In genomic region chr11:18246379-18247161, GRCh38 we compare ENCODE assay signal across 12 cellular contexts. TPM values are rescaled to one million over a fixed set of nuclear protein-coding genes. Genes with fewer than 3 reads are reported as not detected.
DNase-seq lines count a peak whose midpoint lies in the region; ATAC-seq, FAIRE-seq and TF ChIP-seq lines count a peak whose summit lies in the region.
"Not testable (repeated sequence)": the region's sequence is repeated elsewhere in the genome, so short reads cannot be mapped to it uniquely, and the experiment has no call there.
"Had no signal": no experiment of that assay in that cellular context is flagged by ENCODE, and none has a peak within 500 bp of the region (broad histone marks: within the 10 kb centered on the region; RNA-seq: fewer than 3 reads in every experiment).

No MANE protein-coding gene starts in this region.

- peak; percentile 8 for TF ChIP-seq POLR2A in GM18951 (IDR thresholded peaks at IDR 0.05; ENCODE audit: extremely low read depth, insufficient read depth, insufficient read length)
- TF ChIP-seq POLR2A in breast epithelium (IDR thresholded peaks at IDR 0.05): not testable (repeated sequence)

- 62 to 72% methylated on average over 10 to 11 of the region's 11 CpGs for WGBS in pancreas, 2 donors

- CTCF ChIA-PET in CD8-positive, alpha-beta memory T cell (lab: Charles Lee): not testable (repeated sequence)
- CTCF ChIA-PET in activated CD4-positive, alpha-beta T cell treated with anti-CD3 and anti-CD28 coated beads for 36 hours (lab: Charles Lee): interaction anchor here (0.7 to 1.7 kb wide), 2 partner anchors 131 to 497 kb away, joined by 3 to 4 read pairs; no protein-coding TSS in a partner anchor

- H3K27ac ChIP-seq in CD8-positive, alpha-beta memory T cell (ENCODE audit: low read depth, low read length); Karpas-422 (ENCODE audit: low read length); pancreas: not testable (repeated sequence)
- peak overlapping the region; percentile 42 to 63 for H3K27ac ChIP-seq in breast epithelium

- peak overlapping the region; percentile 82 to 90 (median 85) for H3K4me3 Mint-ChIP-seq in CD8-positive, alpha-beta memory T cell
- H3K4me3 Mint-ChIP-seq in activated CD4-positive, alpha-beta T cell treated with anti-CD3 and anti-CD28 coated beads for 36 hours: peak overlapping the region; percentile 56

- not testable (repeated sequence) for H3K27me3 ChIP-seq in CD8-positive, alpha-beta memory T cell (ENCODE audit: insufficient read depth, low read length, poor library complexity, severe bottlenecking); Karpas-422 (ENCODE audit: low read length); breast epithelium; pancreas

- not testable (repeated sequence) for H3K4me1 ChIP-seq in CD8-positive, alpha-beta memory T cell (ENCODE audit: insufficient read depth, low read length); Karpas-422 (ENCODE audit: low read length); breast epithelium; pancreas

- not testable (repeated sequence) for FAIRE-seq in pancreas (lab: Jason Lieb, UNC)

- H3K27me3 Mint-ChIP-seq in CD8-positive, alpha-beta memory T cell; activated CD4-positive, alpha-beta T cell treated with anti-CD3 and anti-CD28 coated beads for 36 hours: not testable (repeated sequence)

- peak overlapping the region; percentile 90 to 99 (median 94) for H3K27ac Mint-ChIP-seq in CD8-positive, alpha-beta memory T cell
- peak overlapping the region; percentile 74 for H3K27ac Mint-ChIP-seq in activated CD4-positive, alpha-beta T cell treated with anti-CD3 and anti-CD28 coated beads for 36 hours

- peak in 1 of 5 donors; percentile 33 for DNase-seq in CD8-positive, alpha-beta memory T cell
- peak; percentile 28 for DNase-seq in Karpas-422
- peak; percentile 43 for DNase-seq in activated CD4-positive, alpha-beta T cell treated with anti-CD3 and anti-CD28 coated beads for 36 hours
- not testable (repeated sequence) for DNase-seq in breast epithelium (ENCODE audit: low spot score in 2 of 2); pancreas

- H3K9ac ChIP-seq in Karpas-422 (ENCODE audit: low read length): not testable (repeated sequence)

- H3K4me3 ChIP-seq in CD8-positive, alpha-beta memory T cell (ENCODE audit: low read length): peak overlapping the region; percentile 27
- H3K4me3 ChIP-seq in Karpas-422 (ENCODE audit: low read length); pancreas: not testable (repeated sequence)
- peak overlapping the region in 2 of 3 donors; percentile 33 to 57 for H3K4me3 ChIP-seq in breast epithelium

- ATAC-seq in GM21529 (IDR thresholded peaks at IDR 0.05; ENCODE audit: unreplicated experiment) (peak; percentile 84), HG03045 (IDR thresholded peaks at IDR 0.05; ENCODE audit: unreplicated experiment) (peak; percentile 81), pancreas (peak in 3 of 4 donors; percentile 40 to 60 (median 59))
- peak; percentile 79 for ATAC-seq in activated CD4-positive, alpha-beta T cell treated with anti-CD3 and anti-CD28 coated beads for 36 hours

- H3K36me3 ChIP-seq in CD8-positive, alpha-beta memory T cell (ENCODE audit: insufficient read depth, low read length); Karpas-422 (ENCODE audit: insufficient read depth, low read length); breast epithelium; pancreas: not testable (repeated sequence)

- in situ Hi-C loops in GM18951 (cut with MboI; ENCODE audit: low sequenced_read_pairs, unreplicated experiment): not testable (repeated sequence)

- H3K4me1 Mint-ChIP-seq in CD8-positive, alpha-beta memory T cell: peaks cover 15 to 25% (median 17%) of the 10 kb centered on the region in 3 donors
- peaks cover 11% of the 10 kb centered on the region for H3K4me1 Mint-ChIP-seq in activated CD4-positive, alpha-beta T cell treated with anti-CD3 and anti-CD28 coated beads for 36 hours

- POLR2A ChIA-PET in CD8-positive, alpha-beta memory T cell (lab: Charles Lee): not testable (repeated sequence)
- POLR2A ChIA-PET in activated CD4-positive, alpha-beta T cell treated with anti-CD3 and anti-CD28 coated beads for 36 hours (lab: Charles Lee): interaction anchor here (0.6 kb wide), 1 partner anchor 387 kb away, joined by 4 read pairs; no protein-coding TSS in a partner anchor

- peak overlapping the region; percentile 54; the same call in 1 of the 2 replicates for H2AFZ ChIP-seq in Karpas-422 (ENCODE audit: low read length)

- not testable (repeated sequence) for H3K9me3 ChIP-seq in CD8-positive, alpha-beta memory T cell (ENCODE audit: low read length); Karpas-422 (ENCODE audit: low read length); breast epithelium; pancreas

- intact Hi-C loops in activated CD4-positive, alpha-beta T cell treated with anti-CD3 and anti-CD28 coated beads for 36 hours (cut with DNase I, micrococcal nuclease): loop anchor here (1.0 to 10.0 kb wide), 5 partner anchors 22 to 488 kb away; partner anchors contain the start of genes LDHA (in 1 of the 2) and TSG101 (in 1 of the 2)
- intact Hi-C loops in breast epithelium (cut with DNase I; ENCODE audit: low total_unique reads); pancreas (cut with DNase I): not testable (repeated sequence)

- not testable (repeated sequence) for H4K20me1 ChIP-seq in Karpas-422 (ENCODE audit: insufficient read depth, low read depth, low read length)

- H3K79me2 ChIP-seq in Karpas-422 (ENCODE audit: low read length): not testable (repeated sequence)

- not testable (repeated sequence) for H3K9me3 Mint-ChIP-seq in CD8-positive, alpha-beta memory T cell; activated CD4-positive, alpha-beta T cell treated with anti-CD3 and anti-CD28 coated beads for 36 hours (ENCODE audit: low read depth)

- TF ChIP-seq CTCF in breast epithelium (IDR thresholded peaks at IDR 0.05); pancreas (IDR thresholded peaks at IDR 0.05): not testable (repeated sequence)

- H3K9me2 ChIP-seq in Karpas-422 (replicated peaks; ENCODE audit: insufficient read depth, low read length): not testable (repeated sequence)

- H3K36me3 Mint-ChIP-seq in CD8-positive, alpha-beta memory T cell; activated CD4-positive, alpha-beta T cell treated with anti-CD3 and anti-CD28 coated beads for 36 hours (ENCODE audit: low read depth): not testable (repeated sequence)

- peak overlapping the region; percentile 27 for H3K4me2 ChIP-seq in Karpas-422 (ENCODE audit: low read depth, low read length, poor library complexity, severe bottlenecking)

RNA-seq across cellular contexts. Expression of gene SAA2, which starts 1.9 kb away (rescaled TPM):
- not detected for total RNA-seq in CD8-positive, alpha-beta memory T cell
- polyA plus RNA-seq in CD8-positive, alpha-beta memory T cell: not detected
- not detected in 2 replicates for total RNA-seq in Karpas-422 (2014; rRNA removed; shearing (Covaris generic); ENCODE audit: low replicate concordance)
- not detected for total RNA-seq in activated CD4-positive, alpha-beta T cell treated with anti-CD3 and anti-CD28 coated beads for 36 hours
- total RNA-seq in breast epithelium: 100 to 1,000 TPM in 2 of 3 donors, 1 to 10 TPM in 1; 7.5 to 567 (median 428) TPM
- total RNA-seq in pancreas: 10 to 100 TPM in 3 of 6 donors, under 1 TPM in 1, not detected in 2; 0.59 to 22.0 (median 16.8) TPM
- polyA plus RNA-seq in pancreas: 1 to 10 TPM in 1 of 2 donors, under 1 TPM in 1; 0.49 to 3.3 TPM
- total RNA-seq: LHCN-M2; T-helper 2 cell treated with Interferon-gamma antibody and Interleukin-4, amounts not matched to agents 100 ng/mL and 5 ng/mL, for 36 hours had no signal

RNA-seq across cellular contexts. Expression of gene SAA4, which starts 10.0 kb away (rescaled TPM):
- total RNA-seq in CD8-positive, alpha-beta memory T cell: not detected
- polyA plus RNA-seq in CD8-positive, alpha-beta memory T cell: not detected
- not detected in 2 replicates for total RNA-seq in Karpas-422 (2014; rRNA removed; shearing (Covaris generic); ENCODE audit: low replicate concordance)
- not detected for total RNA-seq in activated CD4-positive, alpha-beta T cell treated with anti-CD3 and anti-CD28 coated beads for 36 hours
- total RNA-seq in breast epithelium (10 to 100 TPM in 1 of 3 donors, 1 to 10 TPM in 1, not detected in 1; 5.6 to 45.2 TPM), pancreas (under 1 TPM in 1 of 6 donors, not detected in 5; 0.44 TPM)
- polyA plus RNA-seq in pancreas: not detected
- total RNA-seq: Daoy; LHCN-M2; T-helper 2 cell treated with Interferon-gamma antibody and Interleukin-4, amounts not matched to agents 100 ng/mL and 5 ng/mL, for 36 hours; testis had no signal

RNA-seq across cellular contexts. Expression of gene SAA1, which starts 19.5 kb away (rescaled TPM):
- total RNA-seq in CD8-positive, alpha-beta memory T cell: not detected
- not detected for polyA plus RNA-seq in CD8-positive, alpha-beta memory T cell
- not detected in 2 replicates for total RNA-seq in Karpas-422 (2014; rRNA removed; shearing (Covaris generic); ENCODE audit: low replicate concordance)
- not detected for total RNA-seq in activated CD4-positive, alpha-beta T cell treated with anti-CD3 and anti-CD28 coated beads for 36 hours
- total RNA-seq in breast epithelium (1,000 to 10,000 TPM in 1 of 3 donors, 100 to 1,000 TPM in 1, 10 to 100 TPM in 1; 78.1 to 1,384 (median 818) TPM), pancreas (10 to 100 TPM in 3 of 6 donors, 1 to 10 TPM in 2, under 1 TPM in 1; 0.67 to 77.9 (median 10.1) TPM)
- polyA plus RNA-seq in pancreas: 10 to 100 TPM in 1 of 2 donors, 1 to 10 TPM in 1; 5.9 to 47.8 TPM
- total RNA-seq: T-helper 2 cell treated with Interferon-gamma antibody and Interleukin-4, amounts not matched to agents 100 ng/mL and 5 ng/mL, for 36 hours; testis had no signal
